17 cellular contexts compared by ENCODE assay signal in the genomic region with DNA sequence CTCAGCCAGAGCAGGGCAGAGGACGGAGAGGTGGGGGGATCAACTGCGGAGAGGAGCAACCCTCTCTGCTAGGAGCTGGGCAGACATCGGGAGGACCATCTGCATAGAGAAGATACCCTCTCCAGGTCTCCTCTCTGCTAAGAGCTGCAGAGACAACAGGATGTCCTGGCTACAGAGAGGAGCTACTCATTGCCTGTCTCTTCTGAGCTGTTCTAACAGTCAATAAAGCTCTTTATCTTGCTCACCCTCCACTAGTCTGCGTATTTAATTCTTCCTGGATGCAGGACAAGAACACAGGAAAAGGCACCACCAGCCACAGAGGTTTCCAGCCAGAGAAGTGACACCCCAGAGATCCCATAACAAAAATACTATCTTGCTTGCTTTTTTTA.
DNase-seq lines count a peak whose midpoint lies in the region; ATAC-seq and TF ChIP-seq lines count a peak whose summit lies in the region.
"Had no signal": no experiment of that assay in that cellular context is flagged by ENCODE, and none has a peak within 500 bp of the region (broad histone marks: within the 10 kb centered on the region; RNA-seq: fewer than 3 reads in every experiment).

No MANE protein-coding gene starts in this region.

- no peak overlapping the region for H3K27ac ChIP-seq in SK-N-SH (ENCODE audit: low read depth in 2 of 2, low read length in 1 of 2)
- no peak overlapping the region for H3K27ac ChIP-seq in neural progenitor cell
- no peak overlapping the region for H3K27ac ChIP-seq in upper lobe of right lung
- H3K27ac ChIP-seq: BLaER1, HL-60 had no signal

- H3K4me2 ChIP-seq in SK-N-SH (no peak overlapping the region), neural progenitor cell (no peak overlapping the region)
- H3K4me2 ChIP-seq: BLaER1 had no signal

- TF ChIP-seq CTCF in SK-N-SH (IDR thresholded peaks at IDR 0.05): no peak
- no peak for TF ChIP-seq CTCF in natural killer cell (IDR thresholded peaks at IDR 0.05)
- no peak for TF ChIP-seq CTCF in neural progenitor cell (IDR thresholded peaks at IDR 0.05)
- no peak for TF ChIP-seq CTCF in upper lobe of right lung (IDR thresholded peaks at IDR 0.05)

- intact Hi-C loops in natural killer cell (cut with micrococcal nuclease): no loop called here
- intact Hi-C loops in upper lobe of right lung (cut with DNase I): no loop called here

- H3K27me3 ChIP-seq in SK-N-SH (ENCODE audit: insufficient read depth) (no peaks in the 10 kb centered on the region; the same call in 1 of the 2 replicates), neural progenitor cell (no peaks in the 10 kb centered on the region), upper lobe of right lung (no peaks in the 10 kb centered on the region)
- H3K27me3 ChIP-seq: BLaER1 had no signal

- no peak for TF ChIP-seq RAD21 in SK-N-SH (IDR thresholded peaks at IDR 0.05; ENCODE audit: low read length)

- no peak overlapping the region for H3K9ac ChIP-seq in SK-N-SH
- no peak overlapping the region for H3K9ac ChIP-seq in neural progenitor cell
- H3K9ac ChIP-seq: BLaER1 had no signal

- no peaks in the 10 kb centered on the region for H3K4me1 Mint-ChIP-seq in natural killer cell treated with Interleukin-12 subunit alpha and Interleukin-12 subunit beta and Interleukin-15 and Interleukin-18, amount 100 ng/mL, for 72 hours (ENCODE audit: low read depth in 2 of 2)
- H3K4me1 Mint-ChIP-seq in natural killer cell (no peaks in the 10 kb centered on the region), neural progenitor cell (peaks cover 2% of the 10 kb centered on the region)

- CTCF ChIA-PET in SK-N-SH (lab: Yijun Ruan, JAX): no interaction called here

- no peak overlapping the region for H3K4me3 ChIP-seq in SK-N-SH (ENCODE audit: low read depth in 2 of 2, low read length in 1 of 2)
- no peak overlapping the region for H3K4me3 ChIP-seq in neural progenitor cell
- H3K4me3 ChIP-seq in upper lobe of right lung: no peak overlapping the region
- H3K4me3 ChIP-seq: BLaER1 had no signal

- POLR2A ChIA-PET in SK-N-SH (lab: Yijun Ruan, JAX): no interaction called here

- H3F3A ChIP-seq in SK-N-SH (replicated peaks; ENCODE audit: insufficient read depth) (no peaks in the 10 kb centered on the region), neural progenitor cell (ENCODE audit: low read depth) (no peaks in the 10 kb centered on the region)

- H3K4me3 Mint-ChIP-seq in natural killer cell treated with Interleukin-12 subunit alpha and Interleukin-12 subunit beta and Interleukin-15 and Interleukin-18, amount 100 ng/mL, for 72 hours: no peak overlapping the region
- no peak overlapping the region for H3K4me3 Mint-ChIP-seq in natural killer cell
- H3K4me3 Mint-ChIP-seq in neural progenitor cell: no peak overlapping the region
- H3K4me3 Mint-ChIP-seq: CD8-positive, alpha-beta memory T cell had no signal

- WGBS in SK-N-SH (ENCODE audit: low lambda C conversion rate): 13% methylated on average over 1 of the region's 4 CpGs

- ATAC-seq in SK-N-SH treated with all-trans-retinoic acid at 6 μM for 48 hours (peak; percentile 18; the same call in 1 of the 3 replicates), natural killer cell (no peak), upper lobe of right lung (peak; percentile 23), GM18502 (IDR thresholded peaks at IDR 0.05; ENCODE audit: poor library complexity, unreplicated experiment) (no peak)
- peak; percentile 20 to 31 for ATAC-seq in natural killer cell treated with Interleukin-12 subunit alpha and Interleukin-12 subunit beta and Interleukin-15 and Interleukin-18, amount 100 ng/mL, for 72 hours
- ATAC-seq: HCT116 had no signal

- DNase-seq in SK-N-SH (no peak), natural killer cell (no peak), neural progenitor cell (ENCODE audit: low spot score) (no peak), upper lobe of right lung (no peak), NCI-H2107 treated with DMSO at 0.1 percent for 48 hours (lab: John Stamatoyannopoulos, UW; ENCODE audit: unreplicated experiment) (no peak)
- DNase-seq in natural killer cell treated with Interleukin-12 subunit alpha and Interleukin-12 subunit beta and Interleukin-15 and Interleukin-18, amount 100 ng/mL, for 72 hours (ENCODE audit: low spot score): no peak
- DNase-seq: 8988T, AML-193, Caco-2, DND-41, GDM1 had no signal

- TF ChIP-seq EP300 in SK-N-SH (IDR thresholded peaks at IDR 0.05; ENCODE audit: borderline replicate concordance in 1 of 2, low read depth in 1 of 2, low read length in 1 of 2): no peak

- H3K27me3 Mint-ChIP-seq in natural killer cell treated with Interleukin-12 subunit alpha and Interleukin-12 subunit beta and Interleukin-15 and Interleukin-18, amount 100 ng/mL, for 72 hours: no peaks in the 10 kb centered on the region
- H3K27me3 Mint-ChIP-seq in natural killer cell (ENCODE audit: low read depth in 2 of 2) (no peaks in the 10 kb centered on the region), neural progenitor cell (ENCODE audit: insufficient read depth, low read depth) (no peaks in the 10 kb centered on the region)
- H3K27me3 Mint-ChIP-seq: CD8-positive, alpha-beta memory T cell had no signal

- H2AFZ ChIP-seq in SK-N-SH (ENCODE audit: low read depth): no peak overlapping the region
- peak overlapping the region; percentile 59 for H2AFZ ChIP-seq in neural progenitor cell (replicated peaks)

- H3K27ac Mint-ChIP-seq in natural killer cell treated with Interleukin-12 subunit alpha and Interleukin-12 subunit beta and Interleukin-15 and Interleukin-18, amount 100 ng/mL, for 72 hours: no peak overlapping the region
- H3K27ac Mint-ChIP-seq in natural killer cell (no peak overlapping the region), neural progenitor cell (no peak overlapping the region)
- H3K27ac Mint-ChIP-seq: CD8-positive, alpha-beta memory T cell had no signal

- H3K36me3 ChIP-seq in SK-N-SH (replicated peaks in 1 of 2; ENCODE audit: control insufficient read depth in 1 of 2, insufficient read depth in 2 of 2, low read length in 1 of 2) (no peaks in the 10 kb centered on the region), neural progenitor cell (no peaks in the 10 kb centered on the region), upper lobe of right lung (no peaks in the 10 kb centered on the region)
- H3K36me3 ChIP-seq: BLaER1 had no signal

- H4K20me1 ChIP-seq in SK-N-SH (ENCODE audit: insufficient read depth) (no peaks in the 10 kb centered on the region), neural progenitor cell (ENCODE audit: low read depth) (no peaks in the 10 kb centered on the region)
- H4K20me1 ChIP-seq: BLaER1 had no signal

- no peaks in the 10 kb centered on the region for H3K36me3 Mint-ChIP-seq in natural killer cell treated with Interleukin-12 subunit alpha and Interleukin-12 subunit beta and Interleukin-15 and Interleukin-18, amount 100 ng/mL, for 72 hours
- H3K36me3 Mint-ChIP-seq in natural killer cell (no peaks in the 10 kb centered on the region), neural progenitor cell (no peaks in the 10 kb centered on the region)
- H3K36me3 Mint-ChIP-seq: CD8-positive, alpha-beta memory T cell had no signal

- no peaks in the 10 kb centered on the region for H3K9me3 Mint-ChIP-seq in natural killer cell treated with Interleukin-12 subunit alpha and Interleukin-12 subunit beta and Interleukin-15 and Interleukin-18, amount 100 ng/mL, for 72 hours
- H3K9me3 Mint-ChIP-seq in natural killer cell (peaks cover 0 to 2% of the 10 kb centered on the region in 2 donors), neural progenitor cell (no peaks in the 10 kb centered on the region)
- H3K9me3 Mint-ChIP-seq: CD8-positive, alpha-beta memory T cell had no signal

- H3K9me3 ChIP-seq in SK-N-SH (no peaks in the 10 kb centered on the region), neural progenitor cell (ENCODE audit: low read depth) (no peaks in the 10 kb centered on the region), upper lobe of right lung (no peaks in the 10 kb centered on the region)
- H3K9me3 ChIP-seq: BLaER1, Caco-2 had no signal

- H3K9me2 ChIP-seq in SK-N-SH: no peaks in the 10 kb centered on the region

- H3K79me2 ChIP-seq in SK-N-SH (ENCODE audit: insufficient read depth): no peaks in the 10 kb centered on the region
- no peaks in the 10 kb centered on the region for H3K79me2 ChIP-seq in neural progenitor cell (ENCODE audit: low read depth)

- H3K4me1 ChIP-seq in SK-N-SH (ENCODE audit: control insufficient read depth in 1 of 2, insufficient read depth in 2 of 2, low read depth in 1 of 2, low read length in 1 of 2) (no peaks in the 10 kb centered on the region; a peak in 2 of 4 replicates), neural progenitor cell (no peaks in the 10 kb centered on the region), upper lobe of right lung (no peaks in the 10 kb centered on the region)
- H3K4me1 ChIP-seq: BLaER1 had no signal

TF ChIP-seq in SK-N-SH, 30 proteins besides CTCF, POLR2A, EP300 and RAD21 (continues in another document):
- TF ChIP-seq ZBTB33 (IDR thresholded peaks at IDR 0.05; ENCODE audit: borderline replicate concordance, low read depth): no peak
- TF ChIP-seq TCF12 (IDR thresholded peaks at IDR 0.05): no peak
- no peak for TF ChIP-seq POLR2AphosphoS5 (IDR thresholded peaks at IDR 0.05; ENCODE audit: low read depth, low read length)
- TF ChIP-seq USF2 (IDR thresholded peaks at IDR 0.05; ENCODE audit: borderline replicate concordance, low read depth, low read length): no peak
- no peak for TF ChIP-seq RXRA (IDR thresholded peaks at IDR 0.05; ENCODE audit: borderline replicate concordance, low read depth)
- TF ChIP-seq MEF2A (IDR thresholded peaks at IDR 0.05; ENCODE audit: borderline replicate concordance, low read depth): no peak

Comparison
In these comparisons a context has a peak if more than half of its experiments do, and no peak if none do; other contexts are left out.
1. ATAC-seq: peak in SK-N-SH treated with all-trans-retinoic acid at 6 μM for 48 hours (single experiment), natural killer cell treated with Interleukin-12 subunit alpha and Interleukin-12 subunit beta and Interleukin-15 and Interleukin-18, amount 100 ng/mL, for 72 hours (2 of 2) and upper lobe of right lung (single experiment); none in natural killer cell (0 of 3) and GM18502 (single experiment).